Comparison of ENCODE assay signal across 1 cellular context in the genomic region with DNA sequence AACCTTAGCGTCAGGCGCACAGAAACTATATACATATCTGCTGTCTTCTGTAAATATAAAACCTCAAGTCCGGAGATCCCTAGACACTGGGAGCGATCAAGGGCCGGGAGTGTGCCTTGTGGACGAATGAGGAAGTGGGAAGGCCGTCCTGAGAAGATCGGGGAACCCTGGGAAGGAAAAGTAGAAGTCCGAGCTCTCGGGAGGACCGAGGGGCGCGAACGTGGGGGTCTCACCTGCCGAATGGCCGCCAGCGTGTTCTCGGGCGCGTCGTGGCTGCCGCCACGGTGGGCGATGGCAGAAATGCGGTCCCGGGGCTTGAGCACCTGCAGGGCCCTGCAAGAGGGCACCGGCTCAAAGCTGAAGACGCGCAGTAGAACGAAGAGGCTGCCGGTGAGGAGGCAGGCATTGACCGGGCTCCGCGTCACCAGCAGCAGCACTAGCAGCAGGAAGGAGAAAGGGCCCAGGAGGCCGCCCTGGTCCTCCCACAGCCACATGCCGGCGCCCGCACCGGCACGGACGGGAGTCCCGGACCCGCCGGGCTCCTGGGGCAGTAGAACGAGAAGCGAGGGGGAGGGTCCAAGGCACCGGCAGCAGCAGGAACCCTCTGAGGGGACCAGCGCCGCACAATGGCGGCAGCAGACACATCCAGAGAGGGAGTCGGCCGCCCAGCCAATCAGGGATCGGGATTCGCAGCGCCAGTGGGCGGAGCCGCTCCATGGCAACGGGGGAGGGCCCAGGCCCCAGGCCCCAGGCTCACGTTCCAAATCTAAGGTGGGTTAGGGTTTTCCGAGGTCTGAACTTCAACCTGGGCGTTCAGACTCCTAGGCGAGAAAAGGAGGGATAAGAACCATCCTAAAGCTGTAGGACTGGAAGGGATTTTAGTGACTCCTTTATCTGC.
A peak's percentile ranks its signal among the peaks of the same experiment; 100 is the strongest.
TF ChIP-seq lines count a peak whose summit lies in the region.

A gene with protein sequence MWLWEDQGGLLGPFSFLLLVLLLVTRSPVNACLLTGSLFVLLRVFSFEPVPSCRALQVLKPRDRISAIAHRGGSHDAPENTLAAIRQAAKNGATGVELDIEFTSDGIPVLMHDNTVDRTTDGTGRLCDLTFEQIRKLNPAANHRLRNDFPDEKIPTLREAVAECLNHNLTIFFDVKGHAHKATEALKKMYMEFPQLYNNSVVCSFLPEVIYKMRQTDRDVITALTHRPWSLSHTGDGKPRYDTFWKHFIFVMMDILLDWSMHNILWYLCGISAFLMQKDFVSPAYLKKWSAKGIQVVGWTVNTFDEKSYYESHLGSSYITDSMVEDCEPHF (minus strand): TSS at position 628 of the 898 bp plus-strand sequence. CDS start 134 bp downstream, at position 494.

TF ChIP-seq in GM12878, 131 proteins besides CTCF, POLR2A, EP300 and RAD21 (continued from another document and continues in another):
- TF ChIP-seq, protein P1, sequence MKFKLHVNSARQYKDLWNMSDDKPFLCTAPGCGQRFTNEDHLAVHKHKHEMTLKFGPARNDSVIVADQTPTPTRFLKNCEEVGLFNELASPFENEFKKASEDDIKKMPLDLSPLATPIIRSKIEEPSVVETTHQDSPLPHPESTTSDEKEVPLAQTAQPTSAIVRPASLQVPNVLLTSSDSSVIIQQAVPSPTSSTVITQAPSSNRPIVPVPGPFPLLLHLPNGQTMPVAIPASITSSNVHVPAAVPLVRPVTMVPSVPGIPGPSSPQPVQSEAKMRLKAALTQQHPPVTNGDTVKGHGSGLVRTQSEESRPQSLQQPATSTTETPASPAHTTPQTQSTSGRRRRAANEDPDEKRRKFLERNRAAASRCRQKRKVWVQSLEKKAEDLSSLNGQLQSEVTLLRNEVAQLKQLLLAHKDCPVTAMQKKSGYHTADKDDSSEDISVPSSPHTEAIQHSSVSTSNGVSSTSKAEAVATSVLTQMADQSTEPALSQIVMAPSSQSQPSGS (IDR thresholded peaks at IDR 0.05; ENCODE audit: low read length): no peak
- TF ChIP-seq, protein P2, sequence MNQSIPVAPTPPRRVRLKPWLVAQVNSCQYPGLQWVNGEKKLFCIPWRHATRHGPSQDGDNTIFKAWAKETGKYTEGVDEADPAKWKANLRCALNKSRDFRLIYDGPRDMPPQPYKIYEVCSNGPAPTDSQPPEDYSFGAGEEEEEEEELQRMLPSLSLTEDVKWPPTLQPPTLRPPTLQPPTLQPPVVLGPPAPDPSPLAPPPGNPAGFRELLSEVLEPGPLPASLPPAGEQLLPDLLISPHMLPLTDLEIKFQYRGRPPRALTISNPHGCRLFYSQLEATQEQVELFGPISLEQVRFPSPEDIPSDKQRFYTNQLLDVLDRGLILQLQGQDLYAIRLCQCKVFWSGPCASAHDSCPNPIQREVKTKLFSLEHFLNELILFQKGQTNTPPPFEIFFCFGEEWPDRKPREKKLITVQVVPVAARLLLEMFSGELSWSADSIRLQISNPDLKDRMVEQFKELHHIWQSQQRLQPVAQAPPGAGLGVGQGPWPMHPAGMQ (IDR thresholded peaks at IDR 0.05; ENCODE audit: borderline replicate concordance): no peak
- TF ChIP-seq MTA2 (IDR thresholded peaks at IDR 0.05; ENCODE audit: low read depth) (no peak), SMC3 (IDR thresholded peaks at IDR 0.05; ENCODE audit: borderline replicate concordance, low read length) (no peak), CEBPB (IDR thresholded peaks at IDR 0.05; ENCODE audit: borderline replicate concordance in 1 of 2, low read depth in 2 of 2, low read length in 2 of 2) (no peak), LARP7 (IDR thresholded peaks at IDR 0.05) (peak; percentile 78; the same call in 1 of the 2 replicates), CBX5 (IDR thresholded peaks at IDR 0.05; ENCODE audit: low read depth) (no peak), ETV6 (conservative IDR thresholded peaks at IDR 0.05 in 1 of 2, IDR thresholded peaks at IDR 0.05 in 1 of 2; ENCODE audit: borderline replicate concordance in 1 of 2, low read depth in 1 of 2) (no peak), CHD1 (IDR thresholded peaks at IDR 0.05; ENCODE audit: low read depth, low read length) (no peak), EZH2 (IDR thresholded peaks at IDR 0.05; ENCODE audit: borderline replicate concordance, control insufficient read depth, low read depth, low read length) (no peak), ZNF622 (IDR thresholded peaks at IDR 0.05) (no peak), NFYA (IDR thresholded peaks at IDR 0.05; ENCODE audit: borderline replicate concordance, low read depth, low read length) (no peak), STAT3 (IDR thresholded peaks at IDR 0.05; ENCODE audit: low read depth, low read length) (no peak), TCF3 (IDR thresholded peaks at IDR 0.05; ENCODE audit: borderline replicate concordance, insufficient read depth, low read depth, low read length) (no peak), CHD2 (IDR thresholded peaks at IDR 0.05; ENCODE audit: borderline replicate concordance, low read depth, low read length) (peak; percentile 72; the same call in 1 of the 2 replicates), STAT1 (conservative IDR thresholded peaks at IDR 0.05) (peak; percentile 14; the same call in 1 of the 2 replicates), FOXK2 (IDR thresholded peaks at IDR 0.05) (no peak), POLR2AphosphoS5 (IDR thresholded peaks at IDR 0.05; ENCODE audit: low read length) (peak; percentile 86), ZNF207 (IDR thresholded peaks at IDR 0.05; ENCODE audit: borderline replicate concordance) (no peak; the same call in 1 of the 2 replicates), ATF7 (IDR thresholded peaks at IDR 0.05; ENCODE audit: low read depth) (no peak), SUPT20H (IDR thresholded peaks at IDR 0.05; ENCODE audit: borderline replicate concordance, control insufficient read depth, low read depth, low read length) (no peak)
- TF ChIP-seq, protein P3, sequence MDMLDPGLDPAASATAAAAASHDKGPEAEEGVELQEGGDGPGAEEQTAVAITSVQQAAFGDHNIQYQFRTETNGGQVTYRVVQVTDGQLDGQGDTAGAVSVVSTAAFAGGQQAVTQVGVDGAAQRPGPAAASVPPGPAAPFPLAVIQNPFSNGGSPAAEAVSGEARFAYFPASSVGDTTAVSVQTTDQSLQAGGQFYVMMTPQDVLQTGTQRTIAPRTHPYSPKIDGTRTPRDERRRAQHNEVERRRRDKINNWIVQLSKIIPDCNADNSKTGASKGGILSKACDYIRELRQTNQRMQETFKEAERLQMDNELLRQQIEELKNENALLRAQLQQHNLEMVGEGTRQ (IDR thresholded peaks at IDR 0.05; ENCODE audit: borderline replicate concordance, low read depth, low read length): no peak
- TF ChIP-seq, protein P4, sequence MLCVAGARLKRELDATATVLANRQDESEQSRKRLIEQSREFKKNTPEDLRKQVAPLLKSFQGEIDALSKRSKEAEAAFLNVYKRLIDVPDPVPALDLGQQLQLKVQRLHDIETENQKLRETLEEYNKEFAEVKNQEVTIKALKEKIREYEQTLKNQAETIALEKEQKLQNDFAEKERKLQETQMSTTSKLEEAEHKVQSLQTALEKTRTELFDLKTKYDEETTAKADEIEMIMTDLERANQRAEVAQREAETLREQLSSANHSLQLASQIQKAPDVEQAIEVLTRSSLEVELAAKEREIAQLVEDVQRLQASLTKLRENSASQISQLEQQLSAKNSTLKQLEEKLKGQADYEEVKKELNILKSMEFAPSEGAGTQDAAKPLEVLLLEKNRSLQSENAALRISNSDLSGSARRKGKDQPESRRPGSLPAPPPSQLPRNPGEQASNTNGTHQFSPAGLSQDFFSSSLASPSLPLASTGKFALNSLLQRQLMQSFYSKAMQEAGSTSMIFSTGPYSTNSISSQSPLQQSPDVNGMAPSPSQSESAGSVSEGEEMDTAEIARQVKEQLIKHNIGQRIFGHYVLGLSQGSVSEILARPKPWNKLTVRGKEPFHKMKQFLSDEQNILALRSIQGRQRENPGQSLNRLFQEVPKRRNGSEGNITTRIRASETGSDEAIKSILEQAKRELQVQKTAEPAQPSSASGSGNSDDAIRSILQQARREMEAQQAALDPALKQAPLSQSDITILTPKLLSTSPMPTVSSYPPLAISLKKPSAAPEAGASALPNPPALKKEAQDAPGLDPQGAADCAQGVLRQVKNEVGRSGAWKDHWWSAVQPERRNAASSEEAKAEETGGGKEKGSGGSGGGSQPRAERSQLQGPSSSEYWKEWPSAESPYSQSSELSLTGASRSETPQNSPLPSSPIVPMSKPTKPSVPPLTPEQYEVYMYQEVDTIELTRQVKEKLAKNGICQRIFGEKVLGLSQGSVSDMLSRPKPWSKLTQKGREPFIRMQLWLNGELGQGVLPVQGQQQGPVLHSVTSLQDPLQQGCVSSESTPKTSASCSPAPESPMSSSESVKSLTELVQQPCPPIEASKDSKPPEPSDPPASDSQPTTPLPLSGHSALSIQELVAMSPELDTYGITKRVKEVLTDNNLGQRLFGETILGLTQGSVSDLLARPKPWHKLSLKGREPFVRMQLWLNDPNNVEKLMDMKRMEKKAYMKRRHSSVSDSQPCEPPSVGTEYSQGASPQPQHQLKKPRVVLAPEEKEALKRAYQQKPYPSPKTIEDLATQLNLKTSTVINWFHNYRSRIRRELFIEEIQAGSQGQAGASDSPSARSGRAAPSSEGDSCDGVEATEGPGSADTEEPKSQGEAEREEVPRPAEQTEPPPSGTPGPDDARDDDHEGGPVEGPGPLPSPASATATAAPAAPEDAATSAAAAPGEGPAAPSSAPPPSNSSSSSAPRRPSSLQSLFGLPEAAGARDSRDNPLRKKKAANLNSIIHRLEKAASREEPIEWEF (IDR thresholded peaks at IDR 0.05; ENCODE audit: insufficient replicate concordance, low read depth, low read length): no peak
- TF ChIP-seq, protein P5, sequence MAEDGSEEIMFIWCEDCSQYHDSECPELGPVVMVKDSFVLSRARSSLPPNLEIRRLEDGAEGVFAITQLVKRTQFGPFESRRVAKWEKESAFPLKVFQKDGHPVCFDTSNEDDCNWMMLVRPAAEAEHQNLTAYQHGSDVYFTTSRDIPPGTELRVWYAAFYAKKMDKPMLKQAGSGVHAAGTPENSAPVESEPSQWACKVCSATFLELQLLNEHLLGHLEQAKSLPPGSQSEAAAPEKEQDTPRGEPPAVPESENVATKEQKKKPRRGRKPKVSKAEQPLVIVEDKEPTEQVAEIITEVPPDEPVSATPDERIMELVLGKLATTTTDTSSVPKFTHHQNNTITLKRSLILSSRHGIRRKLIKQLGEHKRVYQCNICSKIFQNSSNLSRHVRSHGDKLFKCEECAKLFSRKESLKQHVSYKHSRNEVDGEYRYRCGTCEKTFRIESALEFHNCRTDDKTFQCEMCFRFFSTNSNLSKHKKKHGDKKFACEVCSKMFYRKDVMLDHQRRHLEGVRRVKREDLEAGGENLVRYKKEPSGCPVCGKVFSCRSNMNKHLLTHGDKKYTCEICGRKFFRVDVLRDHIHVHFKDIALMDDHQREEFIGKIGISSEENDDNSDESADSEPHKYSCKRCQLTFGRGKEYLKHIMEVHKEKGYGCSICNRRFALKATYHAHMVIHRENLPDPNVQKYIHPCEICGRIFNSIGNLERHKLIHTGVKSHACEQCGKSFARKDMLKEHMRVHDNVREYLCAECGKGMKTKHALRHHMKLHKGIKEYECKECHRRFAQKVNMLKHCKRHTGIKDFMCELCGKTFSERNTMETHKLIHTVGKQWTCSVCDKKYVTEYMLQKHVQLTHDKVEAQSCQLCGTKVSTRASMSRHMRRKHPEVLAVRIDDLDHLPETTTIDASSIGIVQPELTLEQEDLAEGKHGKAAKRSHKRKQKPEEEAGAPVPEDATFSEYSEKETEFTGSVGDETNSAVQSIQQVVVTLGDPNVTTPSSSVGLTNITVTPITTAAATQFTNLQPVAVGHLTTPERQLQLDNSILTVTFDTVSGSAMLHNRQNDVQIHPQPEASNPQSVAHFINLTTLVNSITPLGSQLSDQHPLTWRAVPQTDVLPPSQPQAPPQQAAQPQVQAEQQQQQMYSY (CRISPR knock-in tag; IDR thresholded peaks at IDR 0.05): no peak
- TF ChIP-seq, protein P6, sequence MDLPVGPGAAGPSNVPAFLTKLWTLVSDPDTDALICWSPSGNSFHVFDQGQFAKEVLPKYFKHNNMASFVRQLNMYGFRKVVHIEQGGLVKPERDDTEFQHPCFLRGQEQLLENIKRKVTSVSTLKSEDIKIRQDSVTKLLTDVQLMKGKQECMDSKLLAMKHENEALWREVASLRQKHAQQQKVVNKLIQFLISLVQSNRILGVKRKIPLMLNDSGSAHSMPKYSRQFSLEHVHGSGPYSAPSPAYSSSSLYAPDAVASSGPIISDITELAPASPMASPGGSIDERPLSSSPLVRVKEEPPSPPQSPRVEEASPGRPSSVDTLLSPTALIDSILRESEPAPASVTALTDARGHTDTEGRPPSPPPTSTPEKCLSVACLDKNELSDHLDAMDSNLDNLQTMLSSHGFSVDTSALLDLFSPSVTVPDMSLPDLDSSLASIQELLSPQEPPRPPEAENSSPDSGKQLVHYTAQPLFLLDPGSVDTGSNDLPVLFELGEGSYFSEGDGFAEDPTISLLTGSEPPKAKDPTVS (IDR thresholded peaks at IDR 0.05; ENCODE audit: low read depth, low read length): no peak
- TF ChIP-seq, protein P7, sequence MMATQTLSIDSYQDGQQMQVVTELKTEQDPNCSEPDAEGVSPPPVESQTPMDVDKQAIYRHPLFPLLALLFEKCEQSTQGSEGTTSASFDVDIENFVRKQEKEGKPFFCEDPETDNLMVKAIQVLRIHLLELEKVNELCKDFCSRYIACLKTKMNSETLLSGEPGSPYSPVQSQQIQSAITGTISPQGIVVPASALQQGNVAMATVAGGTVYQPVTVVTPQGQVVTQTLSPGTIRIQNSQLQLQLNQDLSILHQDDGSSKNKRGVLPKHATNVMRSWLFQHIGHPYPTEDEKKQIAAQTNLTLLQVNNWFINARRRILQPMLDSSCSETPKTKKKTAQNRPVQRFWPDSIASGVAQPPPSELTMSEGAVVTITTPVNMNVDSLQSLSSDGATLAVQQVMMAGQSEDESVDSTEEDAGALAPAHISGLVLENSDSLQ (IDR thresholded peaks at IDR 0.05): peak; percentile 43; the same call in 1 of the 2 replicates
- TF ChIP-seq, protein P8, sequence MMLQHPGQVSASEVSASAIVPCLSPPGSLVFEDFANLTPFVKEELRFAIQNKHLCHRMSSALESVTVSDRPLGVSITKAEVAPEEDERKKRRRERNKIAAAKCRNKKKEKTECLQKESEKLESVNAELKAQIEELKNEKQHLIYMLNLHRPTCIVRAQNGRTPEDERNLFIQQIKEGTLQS (IDR thresholded peaks at IDR 0.05; ENCODE audit: borderline replicate concordance, extremely low read depth, low read depth, low read length): no peak
- TF ChIP-seq, protein P9, sequence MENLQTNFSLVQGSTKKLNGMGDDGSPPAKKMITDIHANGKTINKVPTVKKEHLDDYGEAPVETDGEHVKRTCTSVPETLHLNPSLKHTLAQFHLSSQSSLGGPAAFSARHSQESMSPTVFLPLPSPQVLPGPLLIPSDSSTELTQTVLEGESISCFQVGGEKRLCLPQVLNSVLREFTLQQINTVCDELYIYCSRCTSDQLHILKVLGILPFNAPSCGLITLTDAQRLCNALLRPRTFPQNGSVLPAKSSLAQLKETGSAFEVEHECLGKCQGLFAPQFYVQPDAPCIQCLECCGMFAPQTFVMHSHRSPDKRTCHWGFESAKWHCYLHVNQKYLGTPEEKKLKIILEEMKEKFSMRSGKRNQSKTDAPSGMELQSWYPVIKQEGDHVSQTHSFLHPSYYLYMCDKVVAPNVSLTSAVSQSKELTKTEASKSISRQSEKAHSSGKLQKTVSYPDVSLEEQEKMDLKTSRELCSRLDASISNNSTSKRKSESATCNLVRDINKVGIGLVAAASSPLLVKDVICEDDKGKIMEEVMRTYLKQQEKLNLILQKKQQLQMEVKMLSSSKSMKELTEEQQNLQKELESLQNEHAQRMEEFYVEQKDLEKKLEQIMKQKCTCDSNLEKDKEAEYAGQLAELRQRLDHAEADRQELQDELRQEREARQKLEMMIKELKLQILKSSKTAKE (IDR thresholded peaks at IDR 0.05; ENCODE audit: low read depth, poor library complexity, severe bottlenecking): no peak
